In the genomic region with DNA sequence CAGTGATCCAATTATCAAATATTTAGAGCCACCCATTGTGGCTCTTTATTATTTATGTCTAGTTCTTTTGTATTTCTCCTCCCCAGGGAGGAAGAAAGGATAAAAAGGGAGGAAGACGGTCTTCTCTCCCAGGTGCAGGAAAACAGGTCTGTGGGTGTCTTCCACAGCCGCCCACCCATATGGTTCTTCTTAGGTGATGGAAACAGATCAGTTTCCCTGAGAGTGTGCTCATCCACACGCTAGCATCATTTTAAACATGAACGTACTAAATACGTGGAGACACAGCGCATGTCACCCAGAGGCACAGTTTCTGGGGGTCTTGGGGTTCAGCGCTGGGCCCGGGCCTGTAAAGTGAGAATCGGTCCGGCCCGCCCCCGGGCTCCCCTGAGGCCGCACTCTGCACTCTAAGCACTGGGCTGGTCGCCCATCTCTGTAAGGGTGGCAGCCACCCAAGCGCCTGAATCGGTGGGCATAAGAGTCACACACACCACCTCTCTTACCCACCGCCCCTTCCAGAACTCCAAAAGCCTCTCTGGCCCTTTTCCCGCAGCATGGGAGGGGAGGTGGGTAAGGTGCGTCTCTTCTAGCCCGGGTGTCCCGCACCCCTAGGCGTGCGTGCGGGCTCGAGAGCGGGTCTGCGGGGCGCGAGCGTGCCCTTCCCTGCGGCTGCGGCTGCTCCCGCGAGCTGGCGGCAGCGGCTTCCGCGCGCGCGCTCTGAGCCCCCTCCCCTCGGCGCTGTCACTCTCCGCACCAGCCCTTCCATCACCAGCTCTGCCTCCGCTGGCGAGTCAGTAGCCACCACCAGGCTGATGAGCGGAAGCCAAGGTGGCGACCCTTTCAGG, we compare ENCODE assay signal across 8 cellular contexts. TPM values are rescaled to one million over a fixed set of nuclear protein-coding genes. Genes with fewer than 3 reads are reported as not detected.
DNase-seq lines count a peak whose midpoint lies in the region; ATAC-seq and TF ChIP-seq lines count a peak whose summit lies in the region.

No MANE protein-coding gene starts in this region.

- H3K4me2 ChIP-seq in BLaER1 treated with 17β-estradiol and CSF1 and Interleukin-3, amounts not matched to agents 10 nM and 100 nM: peak overlapping the region; percentile 94 to 100 (median 99)

- DNase-seq in LNCaP clone FGC (ENCODE audit: low read depth) (no peak), retina (peak; percentile 91), EL (no peak), NCI-H187 (lab: John Stamatoyannopoulos, UW) (no peak)
- DNase-seq in activated T-cell treated with anti-CD3 and anti-CD28 coated beads, Interleukin-2, amount 50 U/mL, for 1 hour: peak; percentile 47

- H3K4me3 ChIP-seq in BLaER1 treated with 17β-estradiol and CSF1 and Interleukin-3, amounts not matched to agents 10 nM and 100 nM: peak overlapping the region; percentile 67 to 79 (median 74)
- H3K4me3 ChIP-seq in LNCaP clone FGC (ENCODE audit: low read depth, low read length) (peak overlapping the region; percentile 54), gastroesophageal sphincter (peak overlapping the region; percentile 7 to 56)

- TF ChIP-seq EP300 in gastroesophageal sphincter (IDR thresholded peaks at IDR 0.05): no peak

- H3K36me3 ChIP-seq in BLaER1 treated with 17β-estradiol and CSF1 and Interleukin-3, amounts not matched to agents 10 nM and 100 nM: no peaks in the 10 kb centered on the region
- H3K36me3 ChIP-seq in gastroesophageal sphincter: no peaks in the 10 kb centered on the region

- peaks cover 0 to 6% (median 0%) of the 10 kb centered on the region in 11 experiments; a peak in 2 of 22 replicates for H4K20me1 ChIP-seq in BLaER1 treated with 17β-estradiol and CSF1 and Interleukin-3, amounts not matched to agents 10 nM and 100 nM

- peaks cover 31 to 56% (median 44%) of the 10 kb centered on the region in 10 experiments for H3K4me1 ChIP-seq in BLaER1 treated with 17β-estradiol and CSF1 and Interleukin-3, amounts not matched to agents 10 nM and 100 nM
- peaks cover 0 to 37% (median 11%) of the 10 kb centered on the region in 3 donors for H3K4me1 ChIP-seq in gastroesophageal sphincter

- H3K27ac ChIP-seq in BLaER1 treated with 17β-estradiol and CSF1 and Interleukin-3, amounts not matched to agents 10 nM and 100 nM: peak overlapping the region in 10 of 11 experiments; percentile 2 to 62 (median 46); a peak in 15 of 22 replicates
- peak overlapping the region in 1 of 4 donors; percentile 48 for H3K27ac ChIP-seq in gastroesophageal sphincter

- peaks cover 34 to 61% (median 57%) of the 10 kb centered on the region in 11 experiments for H3K27me3 ChIP-seq in BLaER1 treated with 17β-estradiol and CSF1 and Interleukin-3, amounts not matched to agents 10 nM and 100 nM
- H3K27me3 ChIP-seq in gastroesophageal sphincter: peaks cover 9% of the 10 kb centered on the region

- peak overlapping the region; percentile 59 to 80 (median 73) for H3K9ac ChIP-seq in BLaER1 treated with 17β-estradiol and CSF1 and Interleukin-3, amounts not matched to agents 10 nM and 100 nM

- TF ChIP-seq POLR2A in gastroesophageal sphincter (IDR thresholded peaks at IDR 0.05): no peak

- WGBS in gastroesophageal sphincter (ENCODE audit: low coverage in 1 of 2), 2 donors: 13 to 100% methylated on average over 1 to 10 of the region's 48 CpGs

- no peak for TF ChIP-seq CTCF in LNCaP clone FGC (IDR thresholded peaks at IDR 0.05; ENCODE audit: control insufficient read depth, extremely low read depth, insufficient read depth)
- TF ChIP-seq CTCF in gastroesophageal sphincter (IDR thresholded peaks at IDR 0.05): no peak

- H3K9me3 ChIP-seq in BLaER1 treated with 17β-estradiol and CSF1 and Interleukin-3, amounts not matched to agents 10 nM and 100 nM (replicated peaks in 1 of 11): peaks cover 0 to 19% (median 8%) of the 10 kb centered on the region in 11 experiments; a peak in 15 of 22 replicates
- H3K9me3 ChIP-seq in gastroesophageal sphincter: no peaks in the 10 kb centered on the region

- ATAC-seq in gastroesophageal sphincter (no peak), HG03460 (IDR thresholded peaks at IDR 0.05; ENCODE audit: unreplicated experiment) (no peak)

RNA-seq across cellular contexts. Expression of a gene that starts 1.3 kb away (rescaled TPM):
- total RNA-seq in gastroesophageal sphincter: 10 to 100 TPM; 12.5 to 20.3 (median 15.5) TPM

Comparison
In these comparisons a context has a peak if more than half of its experiments do, and no peak if none do; other contexts are left out.
1. DNase-seq: peak in activated T-cell treated with anti-CD3 and anti-CD28 coated beads, Interleukin-2, amount 50 U/mL, for 1 hour (single experiment) and retina (single experiment); none in LNCaP clone FGC (single experiment), EL (single experiment) and NCI-H187 (0 of 2).
2. Peak in every context shown above with its lines, with median percentiles within 50 percentile points of each other: H3K4me3 ChIP-seq.